In genomic region chr2:24272161-24272802, GRCh38 we compare ENCODE assay signal across 14 cellular contexts.
"Had no signal": no experiment of that assay in that cellular context is flagged by ENCODE, and none has a peak within 500 bp of the region (broad histone marks: within the 10 kb centered on the region; RNA-seq: fewer than 3 reads in every experiment).

No MANE protein-coding gene starts in this region.

- H3K36me3 Mint-ChIP-seq: WTC11 had no signal

- ATAC-seq: WTC11 had no signal

- H3K27me3 Mint-ChIP-seq: activated CD4-positive, alpha-beta T cell treated with anti-CD3 and anti-CD28 coated beads, Interleukin-2, amount 10 ng/mL, durations not matched to agents 7 days and 5 days; activated naive CD8-positive, alpha-beta T cell had no signal

- H3K4me1 ChIP-seq: breast epithelium, colonic mucosa had no signal

- H3K27ac Mint-ChIP-seq: activated CD4-positive, alpha-beta T cell treated with anti-CD3 and anti-CD28 coated beads, Interleukin-2, amount 10 ng/mL, durations not matched to agents 7 days and 5 days; WTC11 had no signal

- H3K27ac ChIP-seq: breast epithelium, colonic mucosa, ovary, SK-N-MC, tibial nerve had no signal

- H3K27me3 ChIP-seq: breast epithelium, colonic mucosa, ovary, tibial nerve had no signal

- DNase-seq: activated CD4-positive, alpha-beta T cell treated with anti-CD3 and anti-CD28 coated beads, Interleukin-2, amount 10 ng/mL, durations not matched to agents 7 days and 5 days; activated CD8-positive, alpha-beta memory T cell treated with anti-CD3 and anti-CD28 coated beads for 24 hours; activated effector memory CD4-positive, alpha-beta T cell treated with Interleukin-2 at 50 U/mL for 16 hours; colonic mucosa; immature natural killer cell; ovary; stimulated activated CD4-positive, alpha-beta T cell treated with anti-CD3 and anti-CD28 coated beads, Interleukin-4, amount 100 ng/mL, for 4 hours had no signal

- H3K36me3 ChIP-seq: breast epithelium, colonic mucosa, ovary had no signal

- H3K4me3 Mint-ChIP-seq: activated CD4-positive, alpha-beta T cell treated with anti-CD3 and anti-CD28 coated beads, Interleukin-2, amount 10 ng/mL, durations not matched to agents 7 days and 5 days; activated naive CD8-positive, alpha-beta T cell; immature natural killer cell; neural crest cell; WTC11 had no signal

- H3K9me3 Mint-ChIP-seq: activated CD4-positive, alpha-beta T cell treated with anti-CD3 and anti-CD28 coated beads, Interleukin-2, amount 10 ng/mL, durations not matched to agents 7 days and 5 days; immature natural killer cell; neural crest cell; WTC11 had no signal

- H3K4me3 ChIP-seq: breast epithelium, colonic mucosa, lung, ovary, SK-N-MC, tibial nerve had no signal

- H3K9me3 ChIP-seq: breast epithelium, colonic mucosa, ovary, tibial nerve had no signal

- H3K4me1 Mint-ChIP-seq: activated CD4-positive, alpha-beta T cell treated with anti-CD3 and anti-CD28 coated beads, Interleukin-2, amount 10 ng/mL, durations not matched to agents 7 days and 5 days; neural crest cell had no signal
